Comparison of ENCODE assay signal across 1 cellular context in the genomic region with DNA sequence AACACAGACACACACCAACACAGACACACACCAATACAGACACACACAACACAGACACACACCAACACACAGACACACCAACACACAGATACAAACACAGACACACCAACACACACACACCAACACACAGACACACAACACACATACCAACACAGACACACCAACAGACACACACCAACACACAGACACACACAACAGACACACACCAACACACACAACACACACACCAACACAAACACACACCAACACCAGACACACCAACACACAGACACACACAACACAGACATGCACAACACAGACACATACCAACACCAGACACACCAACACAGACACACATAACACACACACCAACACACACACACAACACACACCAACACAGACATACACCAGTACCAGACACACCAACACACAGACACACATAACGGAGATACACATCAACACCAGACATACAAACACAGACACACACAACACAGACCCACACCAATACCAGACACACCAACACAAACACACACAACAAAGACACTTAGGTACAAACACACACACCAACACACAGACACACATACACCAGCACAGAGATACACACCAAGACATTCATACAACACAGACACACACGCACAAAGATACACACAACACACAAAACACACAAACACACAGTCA.
TF ChIP-seq lines count a peak whose summit lies in the region.

No MANE protein-coding gene starts in this region.

TF ChIP-seq in HEK293, 187 proteins besides CTCF, POLR2A, EP300 and RAD21 (continued from another document):
- TF ChIP-seq ZBTB10 (tag by site-specific recombination; IDR thresholded peaks at IDR 0.05), result no peak
- TF ChIP-seq MEIS1 (CRISPR knock-in tag; IDR thresholded peaks at IDR 0.05; ENCODE audit: borderline replicate concordance), result no peak
- no peak; the same call in 1 of the 2 replicates for TF ChIP-seq ZBTB7A (tag by site-specific recombination; IDR thresholded peaks at IDR 0.05; ENCODE audit: low read depth)
- TF ChIP-seq ZNF2 (tag by site-specific recombination; IDR thresholded peaks at IDR 0.05), result no peak
- TF ChIP-seq, protein P1, sequence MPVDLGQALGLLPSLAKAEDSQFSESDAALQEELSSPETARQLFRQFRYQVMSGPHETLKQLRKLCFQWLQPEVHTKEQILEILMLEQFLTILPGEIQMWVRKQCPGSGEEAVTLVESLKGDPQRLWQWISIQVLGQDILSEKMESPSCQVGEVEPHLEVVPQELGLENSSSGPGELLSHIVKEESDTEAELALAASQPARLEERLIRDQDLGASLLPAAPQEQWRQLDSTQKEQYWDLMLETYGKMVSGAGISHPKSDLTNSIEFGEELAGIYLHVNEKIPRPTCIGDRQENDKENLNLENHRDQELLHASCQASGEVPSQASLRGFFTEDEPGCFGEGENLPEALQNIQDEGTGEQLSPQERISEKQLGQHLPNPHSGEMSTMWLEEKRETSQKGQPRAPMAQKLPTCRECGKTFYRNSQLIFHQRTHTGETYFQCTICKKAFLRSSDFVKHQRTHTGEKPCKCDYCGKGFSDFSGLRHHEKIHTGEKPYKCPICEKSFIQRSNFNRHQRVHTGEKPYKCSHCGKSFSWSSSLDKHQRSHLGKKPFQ (tag by site-specific recombination; IDR thresholded peaks at IDR 0.05), result no peak
- TF ChIP-seq ZNF677 (tag by site-specific recombination; IDR thresholded peaks at IDR 0.05), result no peak
- TF ChIP-seq SETDB1 (IDR thresholded peaks at IDR 0.05; ENCODE audit: insufficient read length, low read length), result no peak
- no peak for TF ChIP-seq ZNF350 (tag by site-specific recombination; IDR thresholded peaks at IDR 0.05)
- TF ChIP-seq, protein P2, sequence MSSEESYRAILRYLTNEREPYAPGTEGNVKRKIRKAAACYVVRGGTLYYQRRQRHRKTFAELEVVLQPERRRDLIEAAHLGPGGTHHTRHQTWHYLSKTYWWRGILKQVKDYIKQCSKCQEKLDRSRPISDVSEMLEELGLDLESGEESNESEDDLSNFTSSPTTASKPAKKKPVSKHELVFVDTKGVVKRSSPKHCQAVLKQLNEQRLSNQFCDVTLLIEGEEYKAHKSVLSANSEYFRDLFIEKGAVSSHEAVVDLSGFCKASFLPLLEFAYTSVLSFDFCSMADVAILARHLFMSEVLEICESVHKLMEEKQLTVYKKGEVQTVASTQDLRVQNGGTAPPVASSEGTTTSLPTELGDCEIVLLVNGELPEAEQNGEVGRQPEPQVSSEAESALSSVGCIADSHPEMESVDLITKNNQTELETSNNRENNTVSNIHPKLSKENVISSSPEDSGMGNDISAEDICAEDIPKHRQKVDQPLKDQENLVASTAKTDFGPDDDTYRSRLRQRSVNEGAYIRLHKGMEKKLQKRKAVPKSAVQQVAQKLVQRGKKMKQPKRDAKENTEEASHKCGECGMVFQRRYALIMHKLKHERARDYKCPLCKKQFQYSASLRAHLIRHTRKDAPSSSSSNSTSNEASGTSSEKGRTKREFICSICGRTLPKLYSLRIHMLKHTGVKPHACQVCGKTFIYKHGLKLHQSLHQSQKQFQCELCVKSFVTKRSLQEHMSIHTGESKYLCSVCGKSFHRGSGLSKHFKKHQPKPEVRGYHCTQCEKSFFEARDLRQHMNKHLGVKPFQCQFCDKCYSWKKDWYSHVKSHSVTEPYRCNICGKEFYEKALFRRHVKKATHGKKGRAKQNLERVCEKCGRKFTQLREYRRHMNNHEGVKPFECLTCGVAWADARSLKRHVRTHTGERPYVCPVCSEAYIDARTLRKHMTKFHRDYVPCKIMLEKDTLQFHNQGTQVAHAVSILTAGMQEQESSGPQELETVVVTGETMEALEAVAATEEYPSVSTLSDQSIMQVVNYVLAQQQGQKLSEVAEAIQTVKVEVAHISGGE (tag by site-specific recombination; conservative IDR thresholded peaks at IDR 0.05; ENCODE audit: low read depth), result no peak
- TF ChIP-seq ZFP41 (tag by site-specific recombination; IDR thresholded peaks at IDR 0.05; ENCODE audit: borderline replicate concordance), result no peak
- TF ChIP-seq ATF2 (tag by site-specific recombination; IDR thresholded peaks at IDR 0.05; ENCODE audit: low read depth), result no peak
